Comparison of ENCODE assay signal across 1 cellular context in the genomic region with DNA sequence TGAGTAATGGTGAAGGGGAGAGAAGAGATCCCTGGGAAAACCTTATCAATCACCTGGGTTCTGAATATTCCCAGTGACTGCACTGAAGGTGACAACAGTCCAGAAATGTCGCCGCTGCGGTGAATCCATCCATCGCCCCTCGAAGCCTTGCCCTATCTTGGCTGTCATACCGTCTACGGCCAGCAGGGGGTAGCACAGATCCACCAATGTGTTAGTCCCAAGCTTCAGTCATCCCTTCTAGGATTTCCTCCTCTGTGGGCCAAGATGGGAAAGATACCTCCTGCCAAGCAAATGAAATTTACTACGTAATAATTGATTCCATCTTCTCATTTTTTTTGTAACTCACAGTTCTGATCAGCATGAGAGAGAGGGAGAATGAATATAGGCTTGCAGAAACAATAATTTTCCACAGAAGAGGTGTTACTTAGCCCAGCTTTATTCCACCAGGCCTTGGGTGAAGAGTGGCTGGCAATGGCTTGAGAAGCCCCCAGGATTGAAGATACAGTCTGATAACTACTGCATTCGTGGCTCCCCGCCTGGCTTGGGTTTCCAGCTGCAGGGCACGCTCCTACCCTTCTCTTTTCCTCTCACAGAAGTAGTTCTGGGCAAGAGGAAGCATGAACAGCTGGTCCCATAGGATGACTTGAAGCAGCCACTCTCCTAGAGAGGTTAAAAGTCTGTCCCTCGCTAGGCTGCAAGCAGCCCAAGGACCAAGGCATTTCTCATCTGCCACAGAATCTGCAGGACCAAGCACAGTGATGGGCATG.
A peak's percentile ranks its signal among the peaks of the same experiment; 100 is the strongest.
TF ChIP-seq lines count a peak whose summit lies in the region.

No MANE protein-coding gene starts in this region.

TF ChIP-seq in K562, 482 proteins besides CTCF, POLR2A, EP300 and RAD21 (continued from another document and continues in another):
- TF ChIP-seq, protein P1, sequence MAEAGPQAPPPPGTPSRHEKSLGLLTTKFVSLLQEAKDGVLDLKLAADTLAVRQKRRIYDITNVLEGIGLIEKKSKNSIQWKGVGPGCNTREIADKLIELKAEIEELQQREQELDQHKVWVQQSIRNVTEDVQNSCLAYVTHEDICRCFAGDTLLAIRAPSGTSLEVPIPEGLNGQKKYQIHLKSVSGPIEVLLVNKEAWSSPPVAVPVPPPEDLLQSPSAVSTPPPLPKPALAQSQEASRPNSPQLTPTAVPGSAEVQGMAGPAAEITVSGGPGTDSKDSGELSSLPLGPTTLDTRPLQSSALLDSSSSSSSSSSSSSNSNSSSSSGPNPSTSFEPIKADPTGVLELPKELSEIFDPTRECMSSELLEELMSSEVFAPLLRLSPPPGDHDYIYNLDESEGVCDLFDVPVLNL (CRISPR knock-in tag; IDR thresholded peaks at IDR 0.05; ENCODE audit: low read depth), result no peak
- no peak for TF ChIP-seq HDAC1 (IDR thresholded peaks at IDR 0.05)
- no peak for TF ChIP-seq ZNF695 (CRISPR knock-in tag; IDR thresholded peaks at IDR 0.05)
- TF ChIP-seq ZC3H4 (CRISPR knock-in tag; IDR thresholded peaks at IDR 0.05; ENCODE audit: borderline replicate concordance), result no peak
- TF ChIP-seq KDM4B (IDR thresholded peaks at IDR 0.05; ENCODE audit: borderline replicate concordance in 2 of 2, low read depth in 1 of 2), result no peak
- TF ChIP-seq, protein P2, sequence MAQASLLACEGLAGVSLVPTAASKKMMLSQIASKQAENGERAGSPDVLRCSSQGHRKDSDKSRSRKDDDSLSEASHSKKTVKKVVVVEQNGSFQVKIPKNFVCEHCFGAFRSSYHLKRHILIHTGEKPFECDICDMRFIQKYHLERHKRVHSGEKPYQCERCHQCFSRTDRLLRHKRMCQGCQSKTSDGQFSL (CRISPR knock-in tag; IDR thresholded peaks at IDR 0.05), result no peak
- TF ChIP-seq, protein P2 (tag; IDR thresholded peaks at IDR 0.05), result no peak
- no peak for TF ChIP-seq BRD9 (IDR thresholded peaks at IDR 0.05; ENCODE audit: low read depth, partially characterized antibody)
- TF ChIP-seq, protein P3, sequence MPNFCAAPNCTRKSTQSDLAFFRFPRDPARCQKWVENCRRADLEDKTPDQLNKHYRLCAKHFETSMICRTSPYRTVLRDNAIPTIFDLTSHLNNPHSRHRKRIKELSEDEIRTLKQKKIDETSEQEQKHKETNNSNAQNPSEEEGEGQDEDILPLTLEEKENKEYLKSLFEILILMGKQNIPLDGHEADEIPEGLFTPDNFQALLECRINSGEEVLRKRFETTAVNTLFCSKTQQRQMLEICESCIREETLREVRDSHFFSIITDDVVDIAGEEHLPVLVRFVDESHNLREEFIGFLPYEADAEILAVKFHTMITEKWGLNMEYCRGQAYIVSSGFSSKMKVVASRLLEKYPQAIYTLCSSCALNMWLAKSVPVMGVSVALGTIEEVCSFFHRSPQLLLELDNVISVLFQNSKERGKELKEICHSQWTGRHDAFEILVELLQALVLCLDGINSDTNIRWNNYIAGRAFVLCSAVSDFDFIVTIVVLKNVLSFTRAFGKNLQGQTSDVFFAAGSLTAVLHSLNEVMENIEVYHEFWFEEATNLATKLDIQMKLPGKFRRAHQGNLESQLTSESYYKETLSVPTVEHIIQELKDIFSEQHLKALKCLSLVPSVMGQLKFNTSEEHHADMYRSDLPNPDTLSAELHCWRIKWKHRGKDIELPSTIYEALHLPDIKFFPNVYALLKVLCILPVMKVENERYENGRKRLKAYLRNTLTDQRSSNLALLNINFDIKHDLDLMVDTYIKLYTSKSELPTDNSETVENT (CRISPR knock-in tag; IDR thresholded peaks at IDR 0.05), result no peak
- TF ChIP-seq EP400 (IDR thresholded peaks at IDR 0.05), result no peak
- TF ChIP-seq XRCC5 (IDR thresholded peaks at IDR 0.05; ENCODE audit: low read depth, low read length), result peak; percentile 25; the same call in 1 of the 2 replicates
- peak; percentile 70 for TF ChIP-seq GATA2 (CRISPR knock-in tag; IDR thresholded peaks at IDR 0.05)
- no peak for TF ChIP-seq ZNF668 (CRISPR knock-in tag; IDR thresholded peaks at IDR 0.05)
- no peak for TF ChIP-seq BDP1 (IDR thresholded peaks at IDR 0.05; ENCODE audit: insufficient read depth, insufficient read length)
- TF ChIP-seq ZNF217 (CRISPR knock-in tag; IDR thresholded peaks at IDR 0.05), result no peak
- no peak for TF ChIP-seq CBFA2T3 (IDR thresholded peaks at IDR 0.05)
- TF ChIP-seq, protein P4, sequence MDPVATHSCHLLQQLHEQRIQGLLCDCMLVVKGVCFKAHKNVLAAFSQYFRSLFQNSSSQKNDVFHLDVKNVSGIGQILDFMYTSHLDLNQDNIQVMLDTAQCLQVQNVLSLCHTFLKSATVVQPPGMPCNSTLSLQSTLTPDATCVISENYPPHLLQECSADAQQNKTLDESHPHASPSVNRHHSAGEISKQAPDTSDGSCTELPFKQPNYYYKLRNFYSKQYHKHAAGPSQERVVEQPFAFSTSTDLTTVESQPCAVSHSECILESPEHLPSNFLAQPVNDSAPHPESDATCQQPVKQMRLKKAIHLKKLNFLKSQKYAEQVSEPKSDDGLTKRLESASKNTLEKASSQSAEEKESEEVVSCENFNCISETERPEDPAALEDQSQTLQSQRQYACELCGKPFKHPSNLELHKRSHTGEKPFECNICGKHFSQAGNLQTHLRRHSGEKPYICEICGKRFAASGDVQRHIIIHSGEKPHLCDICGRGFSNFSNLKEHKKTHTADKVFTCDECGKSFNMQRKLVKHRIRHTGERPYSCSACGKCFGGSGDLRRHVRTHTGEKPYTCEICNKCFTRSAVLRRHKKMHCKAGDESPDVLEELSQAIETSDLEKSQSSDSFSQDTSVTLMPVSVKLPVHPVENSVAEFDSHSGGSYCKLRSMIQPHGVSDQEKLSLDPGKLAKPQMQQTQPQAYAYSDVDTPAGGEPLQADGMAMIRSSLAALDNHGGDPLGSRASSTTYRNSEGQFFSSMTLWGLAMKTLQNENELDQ (CRISPR knock-in tag; IDR thresholded peaks at IDR 0.05; ENCODE audit: borderline replicate concordance), result no peak
- TF ChIP-seq FOXJ2 (tag; IDR thresholded peaks at IDR 0.05), result no peak
- TF ChIP-seq, protein P5, sequence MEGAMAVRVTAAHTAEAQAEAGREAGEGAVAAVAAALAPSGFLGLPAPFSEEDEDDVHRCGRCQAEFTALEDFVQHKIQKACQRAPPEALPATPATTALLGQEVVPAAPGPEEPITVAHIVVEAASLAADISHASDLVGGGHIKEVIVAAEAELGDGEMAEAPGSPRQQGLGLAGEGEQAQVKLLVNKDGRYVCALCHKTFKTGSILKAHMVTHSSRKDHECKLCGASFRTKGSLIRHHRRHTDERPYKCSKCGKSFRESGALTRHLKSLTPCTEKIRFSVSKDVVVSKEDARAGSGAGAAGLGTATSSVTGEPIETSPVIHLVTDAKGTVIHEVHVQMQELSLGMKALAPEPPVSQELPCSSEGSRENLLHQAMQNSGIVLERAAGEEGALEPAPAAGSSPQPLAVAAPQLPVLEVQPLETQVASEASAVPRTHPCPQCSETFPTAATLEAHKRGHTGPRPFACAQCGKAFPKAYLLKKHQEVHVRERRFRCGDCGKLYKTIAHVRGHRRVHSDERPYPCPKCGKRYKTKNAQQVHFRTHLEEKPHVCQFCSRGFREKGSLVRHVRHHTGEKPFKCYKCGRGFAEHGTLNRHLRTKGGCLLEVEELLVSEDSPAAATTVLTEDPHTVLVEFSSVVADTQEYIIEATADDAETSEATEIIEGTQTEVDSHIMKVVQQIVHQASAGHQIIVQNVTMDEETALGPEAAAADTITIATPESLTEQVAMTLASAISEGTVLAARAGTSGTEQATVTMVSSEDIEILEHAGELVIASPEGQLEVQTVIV (CRISPR knock-in tag; IDR thresholded peaks at IDR 0.05; ENCODE audit: borderline replicate concordance), result no peak
- TF ChIP-seq, protein P6, sequence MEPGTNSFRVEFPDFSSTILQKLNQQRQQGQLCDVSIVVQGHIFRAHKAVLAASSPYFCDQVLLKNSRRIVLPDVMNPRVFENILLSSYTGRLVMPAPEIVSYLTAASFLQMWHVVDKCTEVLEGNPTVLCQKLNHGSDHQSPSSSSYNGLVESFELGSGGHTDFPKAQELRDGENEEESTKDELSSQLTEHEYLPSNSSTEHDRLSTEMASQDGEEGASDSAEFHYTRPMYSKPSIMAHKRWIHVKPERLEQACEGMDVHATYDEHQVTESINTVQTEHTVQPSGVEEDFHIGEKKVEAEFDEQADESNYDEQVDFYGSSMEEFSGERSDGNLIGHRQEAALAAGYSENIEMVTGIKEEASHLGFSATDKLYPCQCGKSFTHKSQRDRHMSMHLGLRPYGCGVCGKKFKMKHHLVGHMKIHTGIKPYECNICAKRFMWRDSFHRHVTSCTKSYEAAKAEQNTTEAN (CRISPR knock-in tag; IDR thresholded peaks at IDR 0.05), result no peak
- no peak for TF ChIP-seq E2F3 (CRISPR knock-in tag; IDR thresholded peaks at IDR 0.05)
- TF ChIP-seq, protein P7, sequence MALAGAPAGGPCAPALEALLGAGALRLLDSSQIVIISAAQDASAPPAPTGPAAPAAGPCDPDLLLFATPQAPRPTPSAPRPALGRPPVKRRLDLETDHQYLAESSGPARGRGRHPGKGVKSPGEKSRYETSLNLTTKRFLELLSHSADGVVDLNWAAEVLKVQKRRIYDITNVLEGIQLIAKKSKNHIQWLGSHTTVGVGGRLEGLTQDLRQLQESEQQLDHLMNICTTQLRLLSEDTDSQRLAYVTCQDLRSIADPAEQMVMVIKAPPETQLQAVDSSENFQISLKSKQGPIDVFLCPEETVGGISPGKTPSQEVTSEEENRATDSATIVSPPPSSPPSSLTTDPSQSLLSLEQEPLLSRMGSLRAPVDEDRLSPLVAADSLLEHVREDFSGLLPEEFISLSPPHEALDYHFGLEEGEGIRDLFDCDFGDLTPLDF (CRISPR knock-in tag; IDR thresholded peaks at IDR 0.05), result no peak
- no peak for TF ChIP-seq FOS (IDR thresholded peaks at IDR 0.05; ENCODE audit: extremely low read depth, insufficient read length)
- TF ChIP-seq SPI1 (IDR thresholded peaks at IDR 0.05; ENCODE audit: borderline replicate concordance, low read depth, low read length), result no peak
- no peak for TF ChIP-seq ARID1B (IDR thresholded peaks at IDR 0.05)
- no peak for TF ChIP-seq SP2 (IDR thresholded peaks at IDR 0.05; ENCODE audit: extremely low read depth, low read depth, low read length, poor library complexity, severe bottlenecking)
- TF ChIP-seq, protein P8, sequence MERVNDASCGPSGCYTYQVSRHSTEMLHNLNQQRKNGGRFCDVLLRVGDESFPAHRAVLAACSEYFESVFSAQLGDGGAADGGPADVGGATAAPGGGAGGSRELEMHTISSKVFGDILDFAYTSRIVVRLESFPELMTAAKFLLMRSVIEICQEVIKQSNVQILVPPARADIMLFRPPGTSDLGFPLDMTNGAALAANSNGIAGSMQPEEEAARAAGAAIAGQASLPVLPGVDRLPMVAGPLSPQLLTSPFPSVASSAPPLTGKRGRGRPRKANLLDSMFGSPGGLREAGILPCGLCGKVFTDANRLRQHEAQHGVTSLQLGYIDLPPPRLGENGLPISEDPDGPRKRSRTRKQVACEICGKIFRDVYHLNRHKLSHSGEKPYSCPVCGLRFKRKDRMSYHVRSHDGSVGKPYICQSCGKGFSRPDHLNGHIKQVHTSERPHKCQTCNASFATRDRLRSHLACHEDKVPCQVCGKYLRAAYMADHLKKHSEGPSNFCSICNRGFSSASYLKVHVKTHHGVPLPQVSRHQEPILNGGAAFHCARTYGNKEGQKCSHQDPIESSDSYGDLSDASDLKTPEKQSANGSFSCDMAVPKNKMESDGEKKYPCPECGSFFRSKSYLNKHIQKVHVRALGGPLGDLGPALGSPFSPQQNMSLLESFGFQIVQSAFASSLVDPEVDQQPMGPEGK (CRISPR knock-in tag; IDR thresholded peaks at IDR 0.05; ENCODE audit: borderline replicate concordance), result no peak
- no peak for TF ChIP-seq RBM34 (IDR thresholded peaks at IDR 0.05; ENCODE audit: borderline replicate concordance, insufficient read depth, low read length)
- no peak for TF ChIP-seq FIP1L1 (IDR thresholded peaks at IDR 0.05; ENCODE audit: low read depth, low read length, poor library complexity, severe bottlenecking)
- TF ChIP-seq, protein P9, sequence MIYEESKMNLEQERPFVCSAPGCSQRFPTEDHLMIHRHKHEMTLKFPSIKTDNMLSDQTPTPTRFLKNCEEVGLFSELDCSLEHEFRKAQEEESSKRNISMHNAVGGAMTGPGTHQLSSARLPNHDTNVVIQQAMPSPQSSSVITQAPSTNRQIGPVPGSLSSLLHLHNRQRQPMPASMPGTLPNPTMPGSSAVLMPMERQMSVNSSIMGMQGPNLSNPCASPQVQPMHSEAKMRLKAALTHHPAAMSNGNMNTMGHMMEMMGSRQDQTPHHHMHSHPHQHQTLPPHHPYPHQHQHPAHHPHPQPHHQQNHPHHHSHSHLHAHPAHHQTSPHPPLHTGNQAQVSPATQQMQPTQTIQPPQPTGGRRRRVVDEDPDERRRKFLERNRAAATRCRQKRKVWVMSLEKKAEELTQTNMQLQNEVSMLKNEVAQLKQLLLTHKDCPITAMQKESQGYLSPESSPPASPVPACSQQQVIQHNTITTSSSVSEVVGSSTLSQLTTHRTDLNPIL (CRISPR knock-in tag; IDR thresholded peaks at IDR 0.05), result no peak
- TF ChIP-seq ZNF224 (CRISPR knock-in tag; IDR thresholded peaks at IDR 0.05), result no peak
- TF ChIP-seq ZFPM2 (CRISPR knock-in tag; IDR thresholded peaks at IDR 0.05), result no peak
- TF ChIP-seq ZNF436 (CRISPR knock-in tag; IDR thresholded peaks at IDR 0.05), result no peak
- TF ChIP-seq POLR2H (tag; IDR thresholded peaks at IDR 0.05; ENCODE audit: low read depth), result no peak
- TF ChIP-seq, protein P10, sequence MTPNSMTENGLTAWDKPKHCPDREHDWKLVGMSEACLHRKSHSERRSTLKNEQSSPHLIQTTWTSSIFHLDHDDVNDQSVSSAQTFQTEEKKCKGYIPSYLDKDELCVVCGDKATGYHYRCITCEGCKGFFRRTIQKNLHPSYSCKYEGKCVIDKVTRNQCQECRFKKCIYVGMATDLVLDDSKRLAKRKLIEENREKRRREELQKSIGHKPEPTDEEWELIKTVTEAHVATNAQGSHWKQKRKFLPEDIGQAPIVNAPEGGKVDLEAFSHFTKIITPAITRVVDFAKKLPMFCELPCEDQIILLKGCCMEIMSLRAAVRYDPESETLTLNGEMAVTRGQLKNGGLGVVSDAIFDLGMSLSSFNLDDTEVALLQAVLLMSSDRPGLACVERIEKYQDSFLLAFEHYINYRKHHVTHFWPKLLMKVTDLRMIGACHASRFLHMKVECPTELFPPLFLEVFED (CRISPR knock-in tag; conservative IDR thresholded peaks at IDR 0.05), result no peak
- no peak for TF ChIP-seq TAF15 (IDR thresholded peaks at IDR 0.05; ENCODE audit: low read depth, low read length)
- TF ChIP-seq HLTF (IDR thresholded peaks at IDR 0.05), result no peak
- TF ChIP-seq DACH1 (IDR thresholded peaks at IDR 0.05; ENCODE audit: partially characterized antibody), result no peak
- TF ChIP-seq ARHGAP35 (IDR thresholded peaks at IDR 0.05; ENCODE audit: partially characterized antibody), result no peak
- TF ChIP-seq, protein P11, sequence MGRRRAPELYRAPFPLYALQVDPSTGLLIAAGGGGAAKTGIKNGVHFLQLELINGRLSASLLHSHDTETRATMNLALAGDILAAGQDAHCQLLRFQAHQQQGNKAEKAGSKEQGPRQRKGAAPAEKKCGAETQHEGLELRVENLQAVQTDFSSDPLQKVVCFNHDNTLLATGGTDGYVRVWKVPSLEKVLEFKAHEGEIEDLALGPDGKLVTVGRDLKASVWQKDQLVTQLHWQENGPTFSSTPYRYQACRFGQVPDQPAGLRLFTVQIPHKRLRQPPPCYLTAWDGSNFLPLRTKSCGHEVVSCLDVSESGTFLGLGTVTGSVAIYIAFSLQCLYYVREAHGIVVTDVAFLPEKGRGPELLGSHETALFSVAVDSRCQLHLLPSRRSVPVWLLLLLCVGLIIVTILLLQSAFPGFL (CRISPR knock-in tag; IDR thresholded peaks at IDR 0.05), result no peak
